9 cellular contexts compared by ENCODE assay signal in the genomic region with DNA sequence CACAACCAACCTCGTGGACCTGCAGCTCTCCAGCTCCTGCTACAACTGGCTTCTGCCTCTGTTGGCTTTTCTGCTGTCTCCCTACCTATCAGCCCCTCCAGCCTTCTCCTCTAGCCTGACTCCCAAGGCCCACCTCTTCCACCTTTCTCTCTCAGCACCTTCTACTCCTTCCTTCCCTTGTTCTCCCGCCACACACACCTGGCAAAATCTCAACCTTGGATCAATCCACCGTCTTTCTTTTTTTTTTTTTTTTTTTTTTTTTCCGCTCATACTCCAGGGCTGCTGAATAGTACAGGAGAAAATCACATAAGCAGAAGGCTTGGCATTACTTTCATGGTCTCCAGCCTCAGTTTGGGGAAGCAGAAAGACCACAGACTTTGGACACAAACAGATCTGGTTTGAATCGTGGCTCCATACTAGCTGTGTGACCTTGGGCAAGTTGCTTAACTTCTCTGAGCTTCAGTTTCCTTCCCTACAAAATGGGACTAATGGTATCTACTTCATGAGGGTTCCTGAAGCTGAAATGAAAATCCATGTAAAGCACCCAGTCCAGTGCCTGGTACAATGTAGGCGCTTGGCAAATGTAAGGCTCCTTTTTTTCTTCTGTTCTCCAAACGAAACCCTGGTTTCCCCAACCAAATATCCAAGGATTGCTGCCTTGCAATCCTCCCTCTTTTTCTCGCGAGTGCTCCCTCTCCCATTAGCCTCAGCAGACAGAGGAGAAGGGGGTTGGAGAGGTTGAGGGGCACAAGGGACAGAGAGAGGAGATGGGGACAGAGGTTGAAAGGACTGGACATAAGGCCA. TPM values are rescaled to one million over a fixed set of nuclear protein-coding genes. Genes with fewer than 3 reads are reported as not detected.
DNase-seq lines count a peak whose midpoint lies in the region; ATAC-seq and TF ChIP-seq lines count a peak whose summit lies in the region.
"Had no signal": no experiment of that assay in that cellular context is flagged by ENCODE, and none has a peak within 500 bp of the region (broad histone marks: within the 10 kb centered on the region; RNA-seq: fewer than 3 reads in every experiment).

No MANE protein-coding gene starts in this region.

- H3K9me3 Mint-ChIP-seq in endodermal cell = peaks cover 71% of the 10 kb centered on the region
- no peaks in the 10 kb centered on the region for H3K9me3 Mint-ChIP-seq in natural killer cell treated with Interleukin-12 subunit alpha and Interleukin-12 subunit beta and Interleukin-15 and Interleukin-18, amount 100 ng/mL, for 72 hours

- H3K27me3 ChIP-seq in MM.1S (replicated peaks; ENCODE audit: insufficient read depth, low read length) (no peaks in the 10 kb centered on the region), endodermal cell (ENCODE audit: control insufficient read depth, insufficient read depth, low read length, poor library complexity, severe bottlenecking) (no peaks in the 10 kb centered on the region)

- ATAC-seq in natural killer cell treated with Interleukin-12 subunit alpha and Interleukin-12 subunit beta and Interleukin-15 and Interleukin-18, amount 100 ng/mL, for 72 hours = no peak
- ATAC-seq in GM18858 (IDR thresholded peaks at IDR 0.05; ENCODE audit: unreplicated experiment) (no peak), HG03432 (IDR thresholded peaks at IDR 0.05; ENCODE audit: unreplicated experiment) (no peak), HG03442 (IDR thresholded peaks at IDR 0.05; ENCODE audit: unreplicated experiment) (no peak)

- H3K4me2 ChIP-seq in MM.1S (ENCODE audit: low read depth, low read length) = peak overlapping the region; percentile 47; the same call in 1 of the 2 replicates

- POLR2A ChIA-PET in AG04449 (lab: Yijun Ruan, JAX) = no interaction called here

- no peaks in the 10 kb centered on the region for H4K20me1 ChIP-seq in MM.1S (ENCODE audit: insufficient read depth, low read length)

- no peak overlapping the region; the same call in 1 of the 2 replicates for H2AFZ ChIP-seq in MM.1S (ENCODE audit: low read length)

- H3K9me2 ChIP-seq in MM.1S (replicated peaks; ENCODE audit: insufficient read depth, low read length) = no peaks in the 10 kb centered on the region

- H3K36me3 Mint-ChIP-seq in endodermal cell (ENCODE audit: low read depth) = peaks cover 3% of the 10 kb centered on the region
- H3K36me3 Mint-ChIP-seq in natural killer cell treated with Interleukin-12 subunit alpha and Interleukin-12 subunit beta and Interleukin-15 and Interleukin-18, amount 100 ng/mL, for 72 hours = no peaks in the 10 kb centered on the region

- DNase-seq in AG04449 (ENCODE audit: low read depth, low spot score) (no peak), MM.1S (no peak), endodermal cell (no peak), NCI-H187 treated with DMSO at 0.1 percent for 48 hours (lab: John Stamatoyannopoulos, UW) (no peak)
- DNase-seq in natural killer cell treated with Interleukin-12 subunit alpha and Interleukin-12 subunit beta and Interleukin-15 and Interleukin-18, amount 100 ng/mL, for 72 hours (ENCODE audit: low spot score) = no peak
- DNase-seq: stimulated activated naive CD4-positive, alpha-beta T cell had no signal

- H3K9me3 ChIP-seq in MM.1S (replicated peaks; ENCODE audit: insufficient read depth, low read length) (no peaks in the 10 kb centered on the region), endodermal cell (ENCODE audit: control insufficient read depth, low read length) (no peaks in the 10 kb centered on the region)

- H3K27ac Mint-ChIP-seq in endodermal cell = no peak overlapping the region
- no peak overlapping the region for H3K27ac Mint-ChIP-seq in natural killer cell treated with Interleukin-12 subunit alpha and Interleukin-12 subunit beta and Interleukin-15 and Interleukin-18, amount 100 ng/mL, for 72 hours

- no peaks in the 10 kb centered on the region for H3K79me2 ChIP-seq in MM.1S (ENCODE audit: low read length)

- peaks cover 10% of the 10 kb centered on the region for H3K4me1 Mint-ChIP-seq in endodermal cell
- H3K4me1 Mint-ChIP-seq in natural killer cell treated with Interleukin-12 subunit alpha and Interleukin-12 subunit beta and Interleukin-15 and Interleukin-18, amount 100 ng/mL, for 72 hours (ENCODE audit: low read depth in 2 of 2) = peaks cover 6 to 8% of the 10 kb centered on the region in 2 donors

- H3K4me3 Mint-ChIP-seq in endodermal cell = peak overlapping the region; percentile 70
- H3K4me3 Mint-ChIP-seq in natural killer cell treated with Interleukin-12 subunit alpha and Interleukin-12 subunit beta and Interleukin-15 and Interleukin-18, amount 100 ng/mL, for 72 hours = peak overlapping the region; percentile 48

- H3K27me3 Mint-ChIP-seq in endodermal cell (ENCODE audit: insufficient read depth) = no peaks in the 10 kb centered on the region
- peaks cover 38 to 47% of the 10 kb centered on the region in 2 donors for H3K27me3 Mint-ChIP-seq in natural killer cell treated with Interleukin-12 subunit alpha and Interleukin-12 subunit beta and Interleukin-15 and Interleukin-18, amount 100 ng/mL, for 72 hours

- no peaks in the 10 kb centered on the region for H3K36me3 ChIP-seq in MM.1S (replicated peaks; ENCODE audit: insufficient read depth, low read length)
- H3K36me3 ChIP-seq in endodermal cell (ENCODE audit: control insufficient read depth, insufficient read depth, low read length) = no peaks in the 10 kb centered on the region

- CTCF ChIA-PET in AG04449 (lab: Yijun Ruan, JAX) = interaction anchor here (1.8 kb wide), 1 partner anchor 12 kb away, joined by 5 read pairs; no protein-coding TSS in a partner anchor

- H3K4me1 ChIP-seq in MM.1S (ENCODE audit: low read length) = no peaks in the 10 kb centered on the region
- H3K4me1 ChIP-seq in endodermal cell (ENCODE audit: control insufficient read depth, insufficient read depth, low read length) = no peaks in the 10 kb centered on the region

- no peak overlapping the region for H3K9ac ChIP-seq in MM.1S (ENCODE audit: low read length)
- H3K9ac ChIP-seq in endodermal cell (ENCODE audit: extremely low read depth, low read length, poor library complexity, severe bottlenecking) = peak overlapping the region; percentile 41

- H3F3A ChIP-seq in MM.1S (ENCODE audit: insufficient read depth, low read length) = no peaks in the 10 kb centered on the region

- H3K27ac ChIP-seq in MM.1S (ENCODE audit: low read length) (no peak overlapping the region), endodermal cell (ENCODE audit: low read depth, low read length) (no peak overlapping the region)

- H3K4me3 ChIP-seq in AG04449 (ENCODE audit: low read depth, low read length) = peak overlapping the region; percentile 64
- H3K4me3 ChIP-seq in MM.1S (ENCODE audit: low read length) = no peak overlapping the region
- peak overlapping the region; percentile 85 for H3K4me3 ChIP-seq in endodermal cell (ENCODE audit: low read length)

- TF ChIP-seq CTCF in AG04449 (IDR thresholded peaks at IDR 0.05; ENCODE audit: insufficient read depth, low read length, missing control alignments) = no peak
- no peak for TF ChIP-seq CTCF in MM.1S (IDR thresholded peaks at IDR 0.05; ENCODE audit: low read length)
- no peak for TF ChIP-seq CTCF in endodermal cell (conservative IDR thresholded peaks at IDR 0.05)

- WGBS in endodermal cell (ENCODE audit: insufficient coverage in 1 of 2, insufficient read length in 1 of 2), 2 experiments = 63 to 82% methylated on average over 3 to 6 of the region's 9 CpGs

RNA-seq across cellular contexts. Expression of a gene that starts 1.7 kb away (rescaled TPM):
- total RNA-seq in endodermal cell = 10 to 100 TPM; 23.9 to 46.0 TPM
- 25.4 TPM for polyA plus RNA-seq in endodermal cell (2013, experiment 1 of 2)
- 23.6 TPM for polyA plus RNA-seq in endodermal cell (2013, experiment 2 of 2)
- total RNA-seq in natural killer cell treated with Interleukin-12 subunit alpha and Interleukin-12 subunit beta and Interleukin-15 and Interleukin-18, amount 100 ng/mL, for 72 hours = not detected

RNA-seq across cellular contexts. Expression of a gene that starts 35.7 kb away (rescaled TPM):
- total RNA-seq in endodermal cell = 10 to 100 TPM; 40.2 to 43.8 TPM
- 15.1 TPM for polyA plus RNA-seq in endodermal cell (2013, experiment 1 of 2)
- polyA plus RNA-seq in endodermal cell (2013, experiment 2 of 2) = 13.6 TPM
- total RNA-seq in natural killer cell treated with Interleukin-12 subunit alpha and Interleukin-12 subunit beta and Interleukin-15 and Interleukin-18, amount 100 ng/mL, for 72 hours = 10 to 100 TPM; 57.1 to 91.0 TPM

RNA-seq across cellular contexts. Expression of a gene that starts 54.2 kb away (rescaled TPM):
- total RNA-seq in endodermal cell = 10 to 100 TPM; 41.3 to 54.0 TPM
- polyA plus RNA-seq in endodermal cell (2013, experiment 1 of 2) = 24.8 TPM
- polyA plus RNA-seq in endodermal cell (2013, experiment 2 of 2) = 22.2 TPM
- total RNA-seq in natural killer cell treated with Interleukin-12 subunit alpha and Interleukin-12 subunit beta and Interleukin-15 and Interleukin-18, amount 100 ng/mL, for 72 hours = 10 to 100 TPM; 43.2 to 52.8 TPM

Comparison
In these comparisons a context has a peak if more than half of its experiments do, and no peak if none do; other contexts are left out.
1. RNA of a gene that starts 1.7 kb away (total RNA-seq): 23.9 to 46.0 TPM in endodermal cell; not detected in natural killer cell treated with Interleukin-12 subunit alpha and Interleukin-12 subunit beta and Interleukin-15 and Interleukin-18, amount 100 ng/mL, for 72 hours; every median in the first group is over 10 times any median in the second.